ENCODE assay signal across 14 cellular contexts in the genomic region with DNA sequence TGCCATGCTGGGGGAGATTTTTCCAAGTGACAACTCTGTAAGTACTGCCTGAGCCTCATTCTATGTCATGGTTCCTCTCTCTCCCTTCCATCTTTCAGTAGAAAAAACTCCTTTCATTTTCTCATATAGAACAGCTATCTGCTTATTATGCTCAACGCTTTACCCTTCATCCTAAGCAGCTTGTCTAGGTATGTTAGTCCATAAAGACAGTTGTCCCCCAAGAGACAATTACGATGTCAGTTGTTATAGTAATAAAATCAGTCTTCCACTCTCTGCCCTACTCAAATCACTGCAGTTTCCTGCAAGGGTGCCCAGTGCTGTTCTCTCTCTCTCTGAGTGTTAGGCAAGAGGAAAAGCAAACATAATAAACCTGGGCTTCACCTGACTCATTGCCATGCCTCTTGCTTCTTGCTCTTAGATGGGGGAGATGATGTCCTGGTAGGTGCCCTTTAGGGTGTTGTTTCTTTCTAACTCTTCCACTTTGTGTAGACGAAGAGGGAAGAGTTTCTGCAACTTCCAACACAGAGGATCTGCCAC. TPM values are rescaled to one million over a fixed set of nuclear protein-coding genes. Genes with fewer than 3 reads are reported as not detected.
"Had no signal": no experiment of that assay in that cellular context is flagged by ENCODE, and none has a peak within 500 bp of the region (broad histone marks: within the 10 kb centered on the region; RNA-seq: fewer than 3 reads in every experiment).

No MANE protein-coding gene starts in this region.

- ATAC-seq: gastroesophageal sphincter had no signal

- H2AFZ ChIP-seq: neural progenitor cell had no signal

- H3K9ac ChIP-seq: neural progenitor cell had no signal

- H3K4me2 ChIP-seq: neural progenitor cell had no signal

- H3K27ac ChIP-seq: colonic mucosa, gastroesophageal sphincter, left ventricle myocardium inferior, neural progenitor cell, ovary, skin epidermis, stomach, thoracic aorta had no signal

- H3K4me3 ChIP-seq: colonic mucosa, gastroesophageal sphincter, left ventricle myocardium inferior, neural progenitor cell, ovary, skin epidermis, stomach, thoracic aorta had no signal

- H3K4me1 ChIP-seq: colonic mucosa, gastroesophageal sphincter, left ventricle myocardium inferior, neural progenitor cell, stomach had no signal

- DNase-seq: activated B cell treated with CpG ODN at 0.5 μM for 24 hours; activated CD4-positive, alpha-beta T cell treated with anti-CD3 and anti-CD28 coated beads, Interleukin-2, amount 10 ng/mL, durations not matched to agents 7 days and 5 days; activated CD8-positive, alpha-beta memory T cell treated with anti-CD3 and anti-CD28 coated beads for 24 hours; activated naive CD4-positive, alpha-beta T cell treated with Interleukin-2 at 50 U/mL for 16 hours; colonic mucosa; left ventricle myocardium inferior; mesendoderm; ovary; retina; stomach had no signal

- H3K9me3 ChIP-seq: colonic mucosa, gastroesophageal sphincter, left ventricle myocardium inferior, ovary, stomach, thoracic aorta had no signal

- H3K27me3 ChIP-seq: colonic mucosa, gastroesophageal sphincter, neural progenitor cell, ovary, stomach had no signal

- H3K36me3 ChIP-seq: colonic mucosa, gastroesophageal sphincter, left ventricle myocardium inferior, neural progenitor cell, ovary, stomach, thoracic aorta had no signal

RNA-seq across cellular contexts. Expression of a gene that starts 59.4 kb away (rescaled TPM):
- total RNA-seq: activated B cell treated with CpG ODN at 0.5 μM for 24 hours had no signal
